Comparison of ENCODE assay signal across 23 cellular contexts in the genomic region with DNA sequence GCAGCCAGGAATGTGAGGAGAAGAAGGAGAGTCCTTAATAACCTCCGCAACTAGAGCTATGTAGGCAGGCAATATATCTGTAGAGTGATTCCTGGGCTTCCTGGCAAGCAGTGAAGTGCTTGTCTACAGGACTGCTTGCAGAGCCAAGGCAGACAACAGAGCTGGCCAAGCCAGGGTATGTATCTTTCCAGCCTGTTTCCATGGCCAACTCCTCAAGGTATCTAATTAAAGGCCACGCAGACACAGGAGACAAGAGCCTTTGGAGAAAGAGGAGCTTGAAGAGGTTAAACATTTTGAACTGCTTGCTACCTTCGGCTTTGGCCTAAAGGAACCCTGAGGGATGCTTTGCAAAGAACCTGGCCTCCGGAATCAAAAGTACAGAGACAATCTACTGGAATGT.
"Had no signal": no experiment of that assay in that cellular context is flagged by ENCODE, and none has a peak within 500 bp of the region (broad histone marks: within the 10 kb centered on the region; RNA-seq: fewer than 3 reads in every experiment).

No MANE protein-coding gene starts in this region.

- H3K9me3 Mint-ChIP-seq: activated CD4-positive, alpha-beta T cell treated with anti-CD3 and anti-CD28 coated beads, Interleukin-2, amount 10 ng/mL, durations not matched to agents 7 days and 5 days; activated CD8-positive, alpha-beta T cell treated with anti-CD3 and anti-CD28 coated beads for 36 hours; activated T-helper 1 cell treated with anti-CD3 and anti-CD28 coated beads, Interleukin-12 subunit alpha, Interleukin-12 subunit beta, Interleukin-2, Interleukin-4 antibody, amounts not matched to agents 30 ng/mL and 10 ng/mL and 1 ng/mL, durations not matched to agents 14 hours and 24 hours and 36 hours; central memory CD8-positive, alpha-beta T cell; naive B cell; neural progenitor cell; stimulated activated naive CD8-positive, alpha-beta T cell treated with anti-CD3 and anti-CD28 coated beads, Interleukin-15, Interleukin-2, amounts not matched to agents 100 ng/mL and 50 ng/mL, for 24 hours had no signal

- H3K4me1 ChIP-seq: lower lobe of right lung, prostate gland, tibial artery had no signal

- ATAC-seq: activated CD8-positive, alpha-beta memory T cell treated with anti-CD3 and anti-CD28 coated beads, Interleukin-2, amount 10 ng/mL, durations not matched to agents 7 days and 5 days; activated CD8-positive, alpha-beta T cell treated with anti-CD3 and anti-CD28 coated beads for 36 hours; left colon had no signal

- H3K4me1 Mint-ChIP-seq: activated CD4-positive, alpha-beta T cell treated with anti-CD3 and anti-CD28 coated beads, Interleukin-2, amount 10 ng/mL, durations not matched to agents 7 days and 5 days; activated CD8-positive, alpha-beta memory T cell treated with anti-CD3 and anti-CD28 coated beads, Interleukin-2, amount 10 ng/mL, durations not matched to agents 7 days and 5 days; central memory CD8-positive, alpha-beta T cell; naive B cell had no signal

- DNase-seq: activated CD4-positive, alpha-beta T cell treated with anti-CD3 and anti-CD28 coated beads, Interleukin-2, amount 10 ng/mL, durations not matched to agents 7 days and 5 days; activated CD4-positive, CD25-positive, alpha-beta regulatory T cell treated with anti-CD3 and anti-CD28 coated beads, Interleukin-2, amount 50 U/mL, for 72 hours; activated CD8-positive, alpha-beta memory T cell treated with anti-CD3 and anti-CD28 coated beads, Interleukin-2, amount 10 ng/mL, durations not matched to agents 7 days and 5 days; activated CD8-positive, alpha-beta T cell treated with anti-CD3 and anti-CD28 coated beads for 36 hours; activated gamma-delta T cell; activated naive CD4-positive, alpha-beta T cell treated with anti-CD3 and anti-CD28 coated beads, Interleukin-2, amount 50 U/mL, for 16 hours; activated T-cell treated with anti-CD3 and anti-CD28 coated beads for 4 hours; effector memory CD4-positive, alpha-beta T cell; glutamatergic neuron; hypothalamus; islet precursor cell; left colon; lower lobe of right lung; naive B cell; stimulated activated CD4-positive, alpha-beta T cell treated with anti-CD3 and anti-CD28 coated beads, Interleukin-4, amount 100 ng/mL, for 24 hours; substantia nigra; tibial artery had no signal

- H2AFZ ChIP-seq: neural progenitor cell had no signal

- H3K4me2 ChIP-seq: neural progenitor cell had no signal

- H3K36me3 Mint-ChIP-seq: activated CD8-positive, alpha-beta memory T cell treated with anti-CD3 and anti-CD28 coated beads, Interleukin-2, amount 10 ng/mL, durations not matched to agents 7 days and 5 days; naive B cell had no signal

- H3K27ac Mint-ChIP-seq: activated CD4-positive, alpha-beta T cell treated with anti-CD3 and anti-CD28 coated beads, Interleukin-2, amount 10 ng/mL, durations not matched to agents 7 days and 5 days; activated CD8-positive, alpha-beta memory T cell treated with anti-CD3 and anti-CD28 coated beads, Interleukin-2, amount 10 ng/mL, durations not matched to agents 7 days and 5 days; activated CD8-positive, alpha-beta T cell treated with anti-CD3 and anti-CD28 coated beads for 36 hours; activated T-helper 1 cell treated with anti-CD3 and anti-CD28 coated beads, Interleukin-12 subunit alpha, Interleukin-12 subunit beta, Interleukin-2, Interleukin-4 antibody, amounts not matched to agents 30 ng/mL and 10 ng/mL and 1 ng/mL, durations not matched to agents 14 hours and 24 hours and 36 hours; naive B cell; neural progenitor cell; stimulated activated naive CD8-positive, alpha-beta T cell treated with anti-CD3 and anti-CD28 coated beads, Interleukin-15, Interleukin-2, amounts not matched to agents 100 ng/mL and 50 ng/mL, for 24 hours had no signal

- H3K4me3 ChIP-seq: lower lobe of right lung, neural progenitor cell, prostate gland, tibial artery had no signal

- H3K27ac ChIP-seq: lower lobe of right lung, neural progenitor cell, prostate gland, tibial artery, VCaP had no signal

- H3K4me3 Mint-ChIP-seq: activated CD4-positive, alpha-beta T cell treated with anti-CD3 and anti-CD28 coated beads, Interleukin-2, amount 10 ng/mL, durations not matched to agents 7 days and 5 days; activated CD8-positive, alpha-beta memory T cell treated with anti-CD3 and anti-CD28 coated beads, Interleukin-2, amount 10 ng/mL, durations not matched to agents 7 days and 5 days; activated CD8-positive, alpha-beta T cell treated with anti-CD3 and anti-CD28 coated beads for 36 hours; activated T-helper 1 cell treated with anti-CD3 and anti-CD28 coated beads, Interleukin-12 subunit alpha, Interleukin-12 subunit beta, Interleukin-2, Interleukin-4 antibody, amounts not matched to agents 30 ng/mL and 10 ng/mL and 1 ng/mL, durations not matched to agents 14 hours and 24 hours and 36 hours; central memory CD8-positive, alpha-beta T cell; naive B cell; neural progenitor cell; stimulated activated naive CD8-positive, alpha-beta T cell treated with anti-CD3 and anti-CD28 coated beads, Interleukin-15, Interleukin-2, amounts not matched to agents 100 ng/mL and 50 ng/mL, for 24 hours had no signal

- H3K9ac ChIP-seq: neural progenitor cell had no signal

- H3K9me3 ChIP-seq: lower lobe of right lung, prostate gland, tibial artery had no signal

- H3K36me3 ChIP-seq: lower lobe of right lung, neural progenitor cell, prostate gland had no signal

- H3K27me3 ChIP-seq: neural progenitor cell, tibial artery had no signal

- H3K27me3 Mint-ChIP-seq: activated CD8-positive, alpha-beta memory T cell treated with anti-CD3 and anti-CD28 coated beads, Interleukin-2, amount 10 ng/mL, durations not matched to agents 7 days and 5 days; activated CD8-positive, alpha-beta T cell treated with anti-CD3 and anti-CD28 coated beads for 36 hours; naive B cell; stimulated activated naive CD8-positive, alpha-beta T cell treated with anti-CD3 and anti-CD28 coated beads, Interleukin-15, Interleukin-2, amounts not matched to agents 100 ng/mL and 50 ng/mL, for 24 hours had no signal
